ENCODE assay signal across 16 cellular contexts in the genomic region with DNA sequence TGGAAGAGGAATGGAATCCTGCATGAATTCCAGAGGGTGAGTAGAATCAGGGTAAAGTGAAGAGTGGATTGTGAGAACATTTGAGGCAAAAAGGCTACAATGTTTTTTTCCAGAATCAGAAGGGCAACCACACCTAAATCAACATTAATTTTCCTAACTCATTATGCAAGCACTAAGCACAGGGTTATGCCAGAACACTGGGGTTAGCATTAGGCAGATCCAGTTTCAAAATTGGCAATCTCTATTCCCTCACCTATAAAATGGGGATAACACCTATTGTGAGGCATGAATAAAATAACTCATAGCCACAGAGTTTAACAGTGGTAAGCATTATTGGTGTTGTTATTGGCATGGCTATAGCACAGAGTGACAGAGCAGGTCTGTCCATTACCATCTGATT.
A peak's percentile ranks its signal among the peaks of the same experiment; 100 is the strongest.
DNase-seq lines count a peak whose midpoint lies in the region; ATAC-seq and TF ChIP-seq lines count a peak whose summit lies in the region.
"Had no signal": no experiment of that assay in that cellular context is flagged by ENCODE, and none has a peak within 500 bp of the region (broad histone marks: within the 10 kb centered on the region; RNA-seq: fewer than 3 reads in every experiment).

No MANE protein-coding gene starts in this region.

- H3K4me2 ChIP-seq in GM23338, result no peak overlapping the region

- no peak overlapping the region for H3K4me3 ChIP-seq in GM23338
- no peak overlapping the region for H3K4me3 ChIP-seq in HEK293 (ENCODE audit: low read depth, low read length)
- no peak overlapping the region for H3K4me3 ChIP-seq in brain microvascular endothelial cell (ENCODE audit: low read depth, low read length)
- H3K4me3 ChIP-seq: GM23248 had no signal

- TF ChIP-seq CTCF in GM23338 (conservative IDR thresholded peaks at IDR 0.05; ENCODE audit: low read depth in 2 of 2), result no peak
- TF ChIP-seq CTCF in HEK293 (tag by site-specific recombination; IDR thresholded peaks at IDR 0.05), result no peak
- no peak for TF ChIP-seq CTCF in progenitor cell of endocrine pancreas (IDR thresholded peaks at IDR 0.05; ENCODE audit: unreplicated experiment)
- no peak for TF ChIP-seq CTCF in brain microvascular endothelial cell (IDR thresholded peaks at IDR 0.05; ENCODE audit: low read depth, low read length, missing control alignments)

- H3K9me3 Mint-ChIP-seq in GM23338, result no peaks in the 10 kb centered on the region
- no peaks in the 10 kb centered on the region for H3K9me3 Mint-ChIP-seq in progenitor cell of endocrine pancreas (ENCODE audit: low read depth)
- H3K9me3 Mint-ChIP-seq: H9 had no signal

- no peak overlapping the region for H3K4me3 Mint-ChIP-seq in GM23338
- H3K4me3 Mint-ChIP-seq in progenitor cell of endocrine pancreas (ENCODE audit: low read depth), result no peak overlapping the region
- H3K4me3 Mint-ChIP-seq: CD4-positive, alpha-beta memory T cell; H9; HFFc6 had no signal

- H3K27me3 Mint-ChIP-seq in GM23338 (ENCODE audit: insufficient read depth, low read depth, poor library complexity), result no peaks in the 10 kb centered on the region
- no peaks in the 10 kb centered on the region for H3K27me3 Mint-ChIP-seq in progenitor cell of endocrine pancreas
- H3K27me3 Mint-ChIP-seq: CD4-positive, alpha-beta memory T cell had no signal

- no peaks in the 10 kb centered on the region for H4K20me1 ChIP-seq in GM23338 (replicated peaks; ENCODE audit: insufficient read depth)

- H3K27ac Mint-ChIP-seq in GM23338 (no peak overlapping the region), progenitor cell of endocrine pancreas (no peak overlapping the region)
- H3K27ac Mint-ChIP-seq: CD4-positive, alpha-beta memory T cell; H9; HFFc6 had no signal

- DNase-seq in GM23338 (ENCODE audit: low spot score) (no peak), NCI-H69 (lab: John Stamatoyannopoulos, UW) (peak; percentile 95), progenitor cell of endocrine pancreas (ENCODE audit: low spot score, unreplicated experiment) (no peak), brain microvascular endothelial cell (no peak)
- no peak for DNase-seq in activated CD8-positive, alpha-beta memory T cell treated with anti-CD3 and anti-CD28 coated beads for 24 hours
- DNase-seq: C1 segment of cervical spinal cord; Calu3; CD4-positive, alpha-beta memory T cell; COR-L47; DMS79 treated with DMSO at 0.1 percent for 48 hours; GM23248; H9; HFFc6 had no signal

- peak overlapping the region; percentile 23; the same call in 1 of the 2 replicates for H2AFZ ChIP-seq in GM23338
- H2AFZ ChIP-seq: GM23248 had no signal

- no peaks in the 10 kb centered on the region for H3K9me2 ChIP-seq in GM23338 (ENCODE audit: insufficient read depth)

- H3K4me1 ChIP-seq in GM23338 (ENCODE audit: insufficient read depth) (no peaks in the 10 kb centered on the region), HEK293 (ENCODE audit: control insufficient read depth, insufficient read depth, low read length) (no peaks in the 10 kb centered on the region)

- H3K79me2 ChIP-seq in GM23338 (replicated peaks; ENCODE audit: insufficient read depth), result no peaks in the 10 kb centered on the region

- POLR2A ChIA-PET in HEK293 (lab: Yijun Ruan, JAX), result no interaction called here

- CTCF ChIA-PET in HEK293 (lab: Yijun Ruan, JAX), result no interaction called here

- H3K27ac ChIP-seq in GM23338 (ENCODE audit: low read depth) (no peak overlapping the region), HEK293 (ENCODE audit: extremely low read depth, low read depth, low read length) (no peak overlapping the region), brain microvascular endothelial cell (no peak overlapping the region)
- H3K27ac ChIP-seq: GM23248 had no signal

- ATAC-seq in GM23338, result no peak
- ATAC-seq in esophagus mucosa, result peak; percentile 11
- ATAC-seq: HCT116 had no signal

- H3K36me3 Mint-ChIP-seq in GM23338 (ENCODE audit: low read depth), result no peaks in the 10 kb centered on the region
- no peaks in the 10 kb centered on the region for H3K36me3 Mint-ChIP-seq in progenitor cell of endocrine pancreas (ENCODE audit: insufficient read depth)
- H3K36me3 Mint-ChIP-seq: CD4-positive, alpha-beta memory T cell had no signal

- H3K36me3 ChIP-seq in GM23338 (ENCODE audit: insufficient read depth) (no peaks in the 10 kb centered on the region), HEK293 (ENCODE audit: control insufficient read depth in 2 of 2, insufficient read depth in 1 of 2, low read length in 2 of 2) (no peaks in the 10 kb centered on the region), brain microvascular endothelial cell (replicated peaks) (no peaks in the 10 kb centered on the region)

- H3F3A ChIP-seq in GM23338 (replicated peaks; ENCODE audit: low read depth), result no peaks in the 10 kb centered on the region

- H3K9me3 ChIP-seq in HEK293 (ENCODE audit: control insufficient read depth, insufficient read depth, low read depth, low read length), result no peaks in the 10 kb centered on the region

- H3K27me3 ChIP-seq in GM23338 (ENCODE audit: insufficient read depth), result no peaks in the 10 kb centered on the region
- H3K27me3 ChIP-seq in brain microvascular endothelial cell (replicated peaks), result no peaks in the 10 kb centered on the region

- in situ Hi-C loops in brain microvascular endothelial cell (cut with HindIII; ENCODE audit: low pct_ligation_motif_present, low sequenced_read_pairs), result no loop called here

- H3K4me1 Mint-ChIP-seq in GM23338, result peaks cover 14% of the 10 kb centered on the region; the same call in 2 of the 3 replicates
- H3K4me1 Mint-ChIP-seq in progenitor cell of endocrine pancreas (ENCODE audit: low read depth), result peaks cover 1% of the 10 kb centered on the region
- H3K4me1 Mint-ChIP-seq: CD4-positive, alpha-beta memory T cell had no signal

TF ChIP-seq in GM23338, 12 proteins besides CTCF, POLR2A, EP300 and RAD21 (continues in another document):
- TF ChIP-seq NANOG (IDR thresholded peaks at IDR 0.05; ENCODE audit: borderline replicate concordance) (no peak), ZNF114 (CRISPR knock-in tag; IDR thresholded peaks at IDR 0.05) (no peak), POLR2AphosphoS5 (IDR thresholded peaks at IDR 0.05; ENCODE audit: low read depth) (no peak), CREB1 (CRISPR knock-in tag; IDR thresholded peaks at IDR 0.05; ENCODE audit: low read depth) (no peak)
- TF ChIP-seq, protein P1, sequence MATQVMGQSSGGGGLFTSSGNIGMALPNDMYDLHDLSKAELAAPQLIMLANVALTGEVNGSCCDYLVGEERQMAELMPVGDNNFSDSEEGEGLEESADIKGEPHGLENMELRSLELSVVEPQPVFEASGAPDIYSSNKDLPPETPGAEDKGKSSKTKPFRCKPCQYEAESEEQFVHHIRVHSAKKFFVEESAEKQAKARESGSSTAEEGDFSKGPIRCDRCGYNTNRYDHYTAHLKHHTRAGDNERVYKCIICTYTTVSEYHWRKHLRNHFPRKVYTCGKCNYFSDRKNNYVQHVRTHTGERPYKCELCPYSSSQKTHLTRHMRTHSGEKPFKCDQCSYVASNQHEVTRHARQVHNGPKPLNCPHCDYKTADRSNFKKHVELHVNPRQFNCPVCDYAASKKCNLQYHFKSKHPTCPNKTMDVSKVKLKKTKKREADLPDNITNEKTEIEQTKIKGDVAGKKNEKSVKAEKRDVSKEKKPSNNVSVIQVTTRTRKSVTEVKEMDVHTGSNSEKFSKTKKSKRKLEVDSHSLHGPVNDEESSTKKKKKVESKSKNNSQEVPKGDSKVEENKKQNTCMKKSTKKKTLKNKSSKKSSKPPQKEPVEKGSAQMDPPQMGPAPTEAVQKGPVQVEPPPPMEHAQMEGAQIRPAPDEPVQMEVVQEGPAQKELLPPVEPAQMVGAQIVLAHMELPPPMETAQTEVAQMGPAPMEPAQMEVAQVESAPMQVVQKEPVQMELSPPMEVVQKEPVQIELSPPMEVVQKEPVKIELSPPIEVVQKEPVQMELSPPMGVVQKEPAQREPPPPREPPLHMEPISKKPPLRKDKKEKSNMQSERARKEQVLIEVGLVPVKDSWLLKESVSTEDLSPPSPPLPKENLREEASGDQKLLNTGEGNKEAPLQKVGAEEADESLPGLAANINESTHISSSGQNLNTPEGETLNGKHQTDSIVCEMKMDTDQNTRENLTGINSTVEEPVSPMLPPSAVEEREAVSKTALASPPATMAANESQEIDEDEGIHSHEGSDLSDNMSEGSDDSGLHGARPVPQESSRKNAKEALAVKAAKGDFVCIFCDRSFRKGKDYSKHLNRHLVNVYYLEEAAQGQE (IDR thresholded peaks at IDR 0.05; ENCODE audit: unreplicated experiment), result no peak

TF ChIP-seq in HEK293, 187 proteins besides CTCF, POLR2A, EP300 and RAD21:
- TF ChIP-seq ZNF112 (tag by site-specific recombination; IDR thresholded peaks at IDR 0.05) (no peak), HOXD13 (CRISPR knock-in tag; IDR thresholded peaks at IDR 0.05; ENCODE audit: borderline replicate concordance) (no peak), MEIS1 (CRISPR knock-in tag; IDR thresholded peaks at IDR 0.05; ENCODE audit: borderline replicate concordance) (no peak), ZNF843 (tag by site-specific recombination; IDR thresholded peaks at IDR 0.05) (0 out of 2 replicates have a peak, but pooled peaks have one; percentile 34), MZF1 (tag by site-specific recombination; IDR thresholded peaks at IDR 0.05; ENCODE audit: borderline replicate concordance) (peak; percentile 81; the same call in 1 of the 2 replicates), OSR2 (tag by site-specific recombination; IDR thresholded peaks at IDR 0.05) (peak; percentile 27; the same call in 1 of the 2 replicates), ZNF157 (tag by site-specific recombination; IDR thresholded peaks at IDR 0.05) (no peak), SP7 (tag by site-specific recombination; IDR thresholded peaks at IDR 0.05) (peak; percentile 44; the same call in 1 of the 2 replicates), ZNF2 (tag by site-specific recombination; IDR thresholded peaks at IDR 0.05) (peak; percentile 78; the same call in 1 of the 2 replicates), FEZF1 (tag by site-specific recombination; IDR thresholded peaks at IDR 0.05) (0 out of 2 replicates have a peak, but pooled peaks have one; percentile 28), ZNF266 (tag by site-specific recombination; IDR thresholded peaks at IDR 0.05; ENCODE audit: low read depth) (no peak)
- TF ChIP-seq, protein P2, sequence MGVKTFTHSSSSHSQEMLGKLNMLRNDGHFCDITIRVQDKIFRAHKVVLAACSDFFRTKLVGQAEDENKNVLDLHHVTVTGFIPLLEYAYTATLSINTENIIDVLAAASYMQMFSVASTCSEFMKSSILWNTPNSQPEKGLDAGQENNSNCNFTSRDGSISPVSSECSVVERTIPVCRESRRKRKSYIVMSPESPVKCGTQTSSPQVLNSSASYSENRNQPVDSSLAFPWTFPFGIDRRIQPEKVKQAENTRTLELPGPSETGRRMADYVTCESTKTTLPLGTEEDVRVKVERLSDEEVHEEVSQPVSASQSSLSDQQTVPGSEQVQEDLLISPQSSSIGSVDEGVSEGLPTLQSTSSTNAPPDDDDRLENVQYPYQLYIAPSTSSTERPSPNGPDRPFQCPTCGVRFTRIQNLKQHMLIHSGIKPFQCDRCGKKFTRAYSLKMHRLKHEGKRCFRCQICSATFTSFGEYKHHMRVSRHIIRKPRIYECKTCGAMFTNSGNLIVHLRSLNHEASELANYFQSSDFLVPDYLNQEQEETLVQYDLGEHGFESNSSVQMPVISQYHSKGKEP (tag by site-specific recombination; IDR thresholded peaks at IDR 0.05), result no peak
